In the genomic region with DNA sequence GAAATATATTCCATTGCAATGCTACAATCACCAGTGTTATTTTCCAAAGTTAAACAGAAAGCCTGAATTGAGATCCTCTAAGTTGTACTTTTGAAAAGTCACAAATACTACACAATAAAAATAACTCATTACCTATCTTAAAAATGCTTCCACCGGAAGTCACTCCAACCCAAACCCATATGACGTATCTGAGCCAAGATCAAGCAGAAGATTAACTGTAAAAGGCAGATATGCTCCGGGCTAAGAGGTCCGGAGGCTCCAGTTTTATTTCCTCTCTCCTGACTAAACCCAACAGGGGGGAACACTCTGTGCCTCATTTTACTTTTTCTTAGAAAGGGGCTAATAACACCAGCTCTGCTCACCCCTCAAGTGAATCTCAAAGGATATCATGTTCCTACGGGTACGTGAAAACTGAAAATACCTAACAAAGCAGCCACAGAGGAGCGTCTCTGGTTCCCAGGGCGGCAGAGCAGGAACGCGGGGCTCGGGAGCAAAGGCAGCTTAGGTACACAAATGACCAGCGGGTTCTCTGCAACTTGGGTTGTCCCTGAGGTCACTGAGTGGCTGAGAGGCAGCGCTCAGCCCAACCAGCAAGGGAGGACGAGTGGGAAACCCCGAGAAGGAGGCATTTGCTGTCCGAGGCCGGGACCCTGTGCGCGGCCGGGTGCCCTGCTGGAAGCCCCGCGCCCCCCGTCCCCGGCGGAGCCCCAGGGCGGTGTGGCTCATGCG, we compare ENCODE assay signal across 8 cellular contexts. TPM values are rescaled to one million over a fixed set of nuclear protein-coding genes. Genes with fewer than 3 reads are reported as not detected.
DNase-seq lines count a peak whose midpoint lies in the region; ATAC-seq and TF ChIP-seq lines count a peak whose summit lies in the region.

No MANE protein-coding gene starts in this region.

- peaks cover 6% of the 10 kb centered on the region for H3K4me1 ChIP-seq in ACC112 (ENCODE audit: control insufficient read depth, insufficient read depth, low read length, unreplicated experiment)
- peaks cover 30 to 54% of the 10 kb centered on the region in 2 experiments for H3K4me1 ChIP-seq in neutrophil (ENCODE audit: control insufficient read depth in 1 of 2, insufficient read depth in 1 of 2, low read depth in 1 of 2, low read length in 1 of 2)

- H3K27ac Mint-ChIP-seq in WTC11 = no peak overlapping the region

- H3K4me3 Mint-ChIP-seq in WTC11 = peak overlapping the region; percentile 92

- DNase-seq in GM10266 (ENCODE audit: extremely low spot score) (peak; percentile 52), WTC11 (ENCODE audit: low spot score) (no peak), fibroblast of villous mesenchyme (ENCODE audit: low read depth) (peak; percentile 76), HK-2 (ENCODE audit: unreplicated experiment) (no peak)
- DNase-seq in activated CD4-positive, CD25-positive, alpha-beta regulatory T cell (lab: John Stamatoyannopoulos, UW) = no peak

- H3K9me3 Mint-ChIP-seq in WTC11 = peaks cover 5% of the 10 kb centered on the region

- peak overlapping the region; percentile 86 for H3K4me3 ChIP-seq in ACC112 (ENCODE audit: low read depth, low read length)
- H3K4me3 ChIP-seq in fibroblast of villous mesenchyme (ENCODE audit: low read depth, low read length) = peak overlapping the region; percentile 81
- H3K4me3 ChIP-seq in neutrophil (ENCODE audit: low read depth in 1 of 2, low read length in 1 of 2) = peak overlapping the region; percentile 91 to 94

- peak overlapping the region; percentile 87 for H2AFZ ChIP-seq in ACC112 (ENCODE audit: low read length, unreplicated experiment)

- peaks cover 17% of the 10 kb centered on the region for H3K36me3 Mint-ChIP-seq in WTC11

- H3K27ac ChIP-seq in ACC112 (ENCODE audit: low read depth, low read length) (peak overlapping the region; percentile 67), neutrophil (peak overlapping the region; percentile 92)

- CTCF ChIA-PET in WTC11 (lab: Charles Lee) = interaction anchor here (0.5 to 2.1 kb wide), 8 partner anchors 19 to 255 kb away, joined by 3 to 11 read pairs (median 3); no protein-coding TSS in a partner anchor

- H3K27me3 Mint-ChIP-seq in WTC11 (ENCODE audit: low read depth) = peaks cover 15% of the 10 kb centered on the region

- H3K9me3 ChIP-seq in neutrophil = no peaks in the 10 kb centered on the region

- no peaks in the 10 kb centered on the region for H3K36me3 ChIP-seq in ACC112 (ENCODE audit: insufficient read depth, low read length)
- H3K36me3 ChIP-seq in neutrophil = no peaks in the 10 kb centered on the region

- no peak for TF ChIP-seq CTCF in GM10266 (IDR thresholded peaks at IDR 0.05; ENCODE audit: control insufficient read depth, insufficient read depth, low read depth, missing control alignments)
- no peak for TF ChIP-seq CTCF in WTC11 (IDR thresholded peaks at IDR 0.05)
- TF ChIP-seq CTCF in fibroblast of villous mesenchyme (IDR thresholded peaks at IDR 0.05; ENCODE audit: insufficient read depth, low read depth, low read length) = no peak
- no peak for TF ChIP-seq CTCF in neutrophil (IDR thresholded peaks at IDR 0.05)

- H3K4me1 Mint-ChIP-seq in WTC11 = peaks cover 50% of the 10 kb centered on the region

- H3K27me3 ChIP-seq in ACC112 (ENCODE audit: insufficient read depth, low read length) (no peaks in the 10 kb centered on the region), neutrophil (peaks cover 19% of the 10 kb centered on the region)

- ATAC-seq in HG03175 (IDR thresholded peaks at IDR 0.05; ENCODE audit: unreplicated experiment) (peak; percentile 24), WTC11 (peak; percentile 40)

- H3K79me2 ChIP-seq in ACC112 (ENCODE audit: control insufficient read depth, insufficient read depth, low read length, unreplicated experiment) = peaks cover 29% of the 10 kb centered on the region

- POLR2A ChIA-PET in WTC11 (lab: Charles Lee) = interaction anchor here (0.6 to 1.5 kb wide), 5 partner anchors 20 to 152 kb away, joined by 3 to 5 read pairs (median 4); no protein-coding TSS in a partner anchor

TF ChIP-seq in WTC11, 78 proteins besides CTCF, POLR2A, EP300 and RAD21:
- TF ChIP-seq, protein P1, sequence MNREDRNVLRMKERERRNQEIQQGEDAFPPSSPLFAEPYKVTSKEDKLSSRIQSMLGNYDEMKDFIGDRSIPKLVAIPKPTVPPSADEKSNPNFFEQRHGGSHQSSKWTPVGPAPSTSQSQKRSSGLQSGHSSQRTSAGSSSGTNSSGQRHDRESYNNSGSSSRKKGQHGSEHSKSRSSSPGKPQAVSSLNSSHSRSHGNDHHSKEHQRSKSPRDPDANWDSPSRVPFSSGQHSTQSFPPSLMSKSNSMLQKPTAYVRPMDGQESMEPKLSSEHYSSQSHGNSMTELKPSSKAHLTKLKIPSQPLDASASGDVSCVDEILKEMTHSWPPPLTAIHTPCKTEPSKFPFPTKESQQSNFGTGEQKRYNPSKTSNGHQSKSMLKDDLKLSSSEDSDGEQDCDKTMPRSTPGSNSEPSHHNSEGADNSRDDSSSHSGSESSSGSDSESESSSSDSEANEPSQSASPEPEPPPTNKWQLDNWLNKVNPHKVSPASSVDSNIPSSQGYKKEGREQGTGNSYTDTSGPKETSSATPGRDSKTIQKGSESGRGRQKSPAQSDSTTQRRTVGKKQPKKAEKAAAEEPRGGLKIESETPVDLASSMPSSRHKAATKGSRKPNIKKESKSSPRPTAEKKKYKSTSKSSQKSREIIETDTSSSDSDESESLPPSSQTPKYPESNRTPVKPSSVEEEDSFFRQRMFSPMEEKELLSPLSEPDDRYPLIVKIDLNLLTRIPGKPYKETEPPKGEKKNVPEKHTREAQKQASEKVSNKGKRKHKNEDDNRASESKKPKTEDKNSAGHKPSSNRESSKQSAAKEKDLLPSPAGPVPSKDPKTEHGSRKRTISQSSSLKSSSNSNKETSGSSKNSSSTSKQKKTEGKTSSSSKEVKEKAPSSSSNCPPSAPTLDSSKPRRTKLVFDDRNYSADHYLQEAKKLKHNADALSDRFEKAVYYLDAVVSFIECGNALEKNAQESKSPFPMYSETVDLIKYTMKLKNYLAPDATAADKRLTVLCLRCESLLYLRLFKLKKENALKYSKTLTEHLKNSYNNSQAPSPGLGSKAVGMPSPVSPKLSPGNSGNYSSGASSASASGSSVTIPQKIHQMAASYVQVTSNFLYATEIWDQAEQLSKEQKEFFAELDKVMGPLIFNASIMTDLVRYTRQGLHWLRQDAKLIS (CRISPR knock-in tag; IDR thresholded peaks at IDR 0.05; ENCODE audit: borderline replicate concordance) = 0 out of 2 replicates have a peak, but pooled peaks have one; percentile 6
- TF ChIP-seq GTF2I (CRISPR knock-in tag; conservative IDR thresholded peaks at IDR 0.05) (no peak), SP1 (CRISPR knock-in tag; conservative IDR thresholded peaks at IDR 0.05) (no peak), HMGA2 (CRISPR knock-in tag; IDR thresholded peaks at IDR 0.05) (no peak), ZNF423 (CRISPR knock-in tag; IDR thresholded peaks at IDR 0.05) (peak; percentile 28)

RNA-seq across cellular contexts. Expression of a gene that starts 0.8 kb away (rescaled TPM):
- 14.3 to 19.0 TPM (median 18.6 TPM) in 3 replicates for total RNA-seq in WTC11 (2021)
- 4.2 and 4.7 TPM in 2 replicates for total RNA-seq in fibroblast of villous mesenchyme

RNA-seq across cellular contexts. Expression of a gene that starts 54.6 kb away (rescaled TPM):
- total RNA-seq in WTC11 (2021) = 26.8 to 29.3 TPM (median 27.9 TPM) in 3 replicates
- total RNA-seq in fibroblast of villous mesenchyme = 13.5 and 16.8 TPM in 2 replicates

Comparison
In these comparisons a context has a peak if more than half of its experiments do, and no peak if none do; other contexts are left out.
1. DNase-seq: peak in GM10266 (single experiment) and fibroblast of villous mesenchyme (single experiment); none in WTC11 (single experiment), HK-2 (single experiment) and activated CD4-positive, CD25-positive, alpha-beta regulatory T cell (0 of 4).
2. Peak in every context shown above with its lines, with median percentiles within 50 percentile points of each other: H3K4me3 ChIP-seq.